In the genomic region with DNA sequence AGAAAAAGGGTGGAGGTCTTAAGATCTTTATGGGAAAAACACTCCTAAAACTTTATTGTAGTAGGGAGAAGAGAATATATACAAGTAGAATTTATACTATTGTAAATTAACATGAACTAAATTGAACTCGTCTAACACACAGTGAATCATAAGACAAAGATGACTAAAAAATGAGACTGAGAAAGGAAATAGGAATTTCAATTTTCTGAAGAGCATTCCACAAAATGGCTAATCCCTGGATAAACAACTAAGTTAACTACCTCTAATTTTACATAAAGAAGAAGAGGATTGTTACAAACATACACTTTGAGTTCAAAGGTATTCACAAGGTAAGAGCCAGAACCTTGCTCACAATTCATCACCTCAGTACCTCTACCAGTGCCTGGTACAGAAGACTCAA, we compare ENCODE assay signal across 8 cellular contexts. TPM values are rescaled to one million over a fixed set of nuclear protein-coding genes. Genes with fewer than 3 reads are reported as not detected.
DNase-seq lines count a peak whose midpoint lies in the region; ATAC-seq and TF ChIP-seq lines count a peak whose summit lies in the region.

No MANE protein-coding gene starts in this region.

- no peak for ATAC-seq in HG02973 (IDR thresholded peaks at IDR 0.05; ENCODE audit: unreplicated experiment)
- ATAC-seq in GM21825 (IDR thresholded peaks at IDR 0.05; ENCODE audit: unreplicated experiment): no peak

- H3K9me3 ChIP-seq in Caco-2: no peaks in the 10 kb centered on the region
- no peaks in the 10 kb centered on the region for H3K9me3 ChIP-seq in OCI-LY3 (ENCODE audit: insufficient read depth, low read length)
- no peaks in the 10 kb centered on the region for H3K9me3 ChIP-seq in ectodermal cell (ENCODE audit: control insufficient read depth, low read length)
- no peaks in the 10 kb centered on the region for H3K9me3 ChIP-seq in neuron (ENCODE audit: low read length)

- H3K4me2 ChIP-seq in OCI-LY3 (ENCODE audit: low read length): peak overlapping the region; percentile 82

- H3K79me2 ChIP-seq in OCI-LY3 (ENCODE audit: low read length): peaks cover 67% of the 10 kb centered on the region

- no peaks in the 10 kb centered on the region for H3K9me3 Mint-ChIP-seq in Caco-2 (ENCODE audit: unreplicated experiment)

- peaks cover 25% of the 10 kb centered on the region for H4K20me1 ChIP-seq in OCI-LY3 (ENCODE audit: insufficient read depth, low read length)

- H3K4me3 ChIP-seq in Caco-2 (ENCODE audit: low read depth, low read length) (no peak overlapping the region), OCI-LY3 (ENCODE audit: low read length) (peak overlapping the region; percentile 81), ectodermal cell (ENCODE audit: insufficient read depth, low read depth, low read length) (peak overlapping the region; percentile 60), neuron (ENCODE audit: low read length) (peak overlapping the region; percentile 98)

- no TSS peak for BruUV-seq in Caco-2 (replicated peaks; lab: Mats Ljungman, UMichigan)

- H3K27me3 ChIP-seq in Caco-2 (replicated peaks; ENCODE audit: control insufficient read depth, insufficient read depth, low read length): no peaks in the 10 kb centered on the region
- H3K27me3 ChIP-seq in OCI-LY3 (ENCODE audit: low read depth, low read length): no peaks in the 10 kb centered on the region
- peaks cover 16% of the 10 kb centered on the region for H3K27me3 ChIP-seq in ectodermal cell (ENCODE audit: control insufficient read depth, insufficient read depth, low read length, poor library complexity, severe bottlenecking)
- H3K27me3 ChIP-seq in neuron (ENCODE audit: insufficient read depth, low read length): no peaks in the 10 kb centered on the region

- H3K36me3 ChIP-seq in Caco-2 (ENCODE audit: control insufficient read depth, insufficient read depth, low read length) (no peaks in the 10 kb centered on the region), OCI-LY3 (replicated peaks; ENCODE audit: low read depth, low read length) (peaks cover 7% of the 10 kb centered on the region), ectodermal cell (ENCODE audit: control insufficient read depth, insufficient read depth, low read length) (no peaks in the 10 kb centered on the region), neuron (ENCODE audit: insufficient read depth, low read length) (peaks cover 14% of the 10 kb centered on the region)

- CTCF ChIA-PET in Caco-2 (lab: Charles Lee): no interaction called here

- no peak overlapping the region for H2AFZ ChIP-seq in OCI-LY3 (ENCODE audit: low read depth, low read length)
- no peak overlapping the region for H2AFZ ChIP-seq in neuron (ENCODE audit: low read depth, low read length)

- H3K27ac ChIP-seq in OCI-LY3 (ENCODE audit: low read length): no peak overlapping the region
- no peak overlapping the region for H3K27ac ChIP-seq in ectodermal cell (ENCODE audit: insufficient read depth, low read depth, low read length, poor library complexity, severe bottlenecking)

- H3K9ac ChIP-seq in OCI-LY3 (ENCODE audit: low read length): peak overlapping the region; percentile 85

- intact Hi-C loops in Caco-2 (cut with micrococcal nuclease; ENCODE audit: unreplicated experiment): loop anchor here (5.0 kb wide), 4 partner anchors 133 to 663 kb away; a partner anchor contains a TSS

- no peak for DNase-seq in Caco-2
- no peak for DNase-seq in NCI-H82 (lab: John Stamatoyannopoulos, UW)
- DNase-seq in stimulated activated naive CD4-positive, alpha-beta T cell treated with Interleukin-2 at 50 U/mL for 16 hours (lab: John Stamatoyannopoulos, UW): no peak

- no CpG with 5 or more reads among the region's 1 CpG for WGBS in ectodermal cell, 2 experiments

- H3K27me3 Mint-ChIP-seq in Caco-2 (ENCODE audit: insufficient read depth, unreplicated experiment): no peaks in the 10 kb centered on the region

- H3K4me1 ChIP-seq in Caco-2 (peaks cover 14% of the 10 kb centered on the region), OCI-LY3 (ENCODE audit: low read length) (peaks cover 36% of the 10 kb centered on the region), ectodermal cell (ENCODE audit: control insufficient read depth, insufficient read depth, low read length) (peaks cover 11% of the 10 kb centered on the region), neuron (ENCODE audit: insufficient read depth, low read length) (peaks cover 24% of the 10 kb centered on the region)

- H3K4me3 Mint-ChIP-seq in Caco-2 (ENCODE audit: unreplicated experiment): peak overlapping the region; percentile 82

- H3K36me3 Mint-ChIP-seq in Caco-2 (ENCODE audit: insufficient read depth, unreplicated experiment): peaks cover 4% of the 10 kb centered on the region

- TF ChIP-seq CTCF in Caco-2 (IDR thresholded peaks at IDR 0.05; ENCODE audit: insufficient read depth in 1 of 2, low read depth in 1 of 2, low read length in 1 of 2, severe bottlenecking in 1 of 2, unreplicated experiment in 1 of 2) (no peak), OCI-LY3 (IDR thresholded peaks at IDR 0.05; ENCODE audit: low read depth, low read length) (no peak)

- peaks cover 22% of the 10 kb centered on the region for H3K4me1 Mint-ChIP-seq in Caco-2 (ENCODE audit: low read depth, unreplicated experiment)

- POLR2A ChIA-PET in Caco-2 (lab: Charles Lee): no interaction called here

- no peak overlapping the region for H3K27ac Mint-ChIP-seq in Caco-2 (ENCODE audit: unreplicated experiment)

RNA-seq across cellular contexts. Expression of a gene that starts 2.0 kb away (rescaled TPM):
- total RNA-seq in Caco-2 (2022): 48.4 and 48.6 TPM in 2 replicates
- polyA plus RNA-seq in ectodermal cell (2013, experiment 1 of 4): 42.9 TPM
- 45.2 TPM for polyA plus RNA-seq in ectodermal cell (2013, experiment 2 of 4)
- polyA plus RNA-seq in ectodermal cell (2013, experiment 3 of 4): 41.7 TPM
- polyA plus RNA-seq in ectodermal cell (2013, experiment 4 of 4): 48.1 TPM

RNA-seq across cellular contexts. Expression of a gene that starts 29.6 kb away (rescaled TPM):
- total RNA-seq in Caco-2 (2022): 1.1 and 1.2 TPM in 2 replicates
- polyA plus RNA-seq in ectodermal cell (2013, experiment 1 of 4): 3.8 TPM
- 4.3 TPM for polyA plus RNA-seq in ectodermal cell (2013, experiment 2 of 4)
- 4.6 TPM for polyA plus RNA-seq in ectodermal cell (2013, experiment 3 of 4)
- 4.0 TPM for polyA plus RNA-seq in ectodermal cell (2013, experiment 4 of 4)
